ENCODE assay signal across 9 cellular contexts in the genomic region with DNA sequence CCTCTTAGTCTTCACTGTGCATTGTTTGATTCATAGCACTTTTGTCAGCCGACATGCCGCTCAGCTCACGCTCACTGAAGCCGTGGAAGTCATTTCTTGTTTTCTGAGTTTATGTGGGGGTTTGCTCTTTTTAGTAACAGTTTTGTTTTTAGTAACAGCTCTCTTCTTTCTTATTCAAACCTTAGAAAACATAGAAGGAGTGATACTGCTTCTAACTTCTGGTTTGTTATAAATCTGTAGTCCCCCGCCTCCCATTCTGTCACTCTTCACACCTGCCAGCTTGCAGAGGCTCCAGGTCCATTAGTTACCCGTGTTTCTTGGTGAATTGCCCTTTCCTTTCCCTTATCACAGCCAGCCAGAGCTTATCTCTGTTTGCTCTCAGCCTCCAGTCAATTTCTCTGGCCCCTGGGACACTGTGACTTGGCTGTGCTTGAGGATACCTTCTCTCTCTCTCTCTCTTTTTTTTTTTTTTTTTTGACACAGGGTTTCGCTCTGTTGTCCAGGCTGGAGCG. TPM values are rescaled to one million over a fixed set of nuclear protein-coding genes. Genes with fewer than 3 reads are reported as not detected.
DNase-seq lines count a peak whose midpoint lies in the region; ATAC-seq and TF ChIP-seq lines count a peak whose summit lies in the region.
"Had no signal": no experiment of that assay in that cellular context is flagged by ENCODE, and none has a peak within 500 bp of the region (broad histone marks: within the 10 kb centered on the region; RNA-seq: fewer than 3 reads in every experiment).

No MANE protein-coding gene starts in this region.

- H3K4me1 ChIP-seq in neural progenitor cell = no peaks in the 10 kb centered on the region

- no peak overlapping the region for H3K4me3 ChIP-seq in neural progenitor cell

- ATAC-seq in GM19351 (IDR thresholded peaks at IDR 0.05; ENCODE audit: unreplicated experiment) (peak; percentile 87), HG03095 (IDR thresholded peaks at IDR 0.05; ENCODE audit: unreplicated experiment) (peak; percentile 81)

- no peak for DNase-seq in activated CD4-positive, alpha-beta T cell treated with anti-CD3 and anti-CD28 coated beads, Interleukin-2, amount 10 ng/mL, durations not matched to agents 24 days and 14 days
- no peak for DNase-seq in activated CD4-positive, alpha-beta T cell treated with anti-CD3 and anti-CD28 coated beads for 1 hour
- DNase-seq in neural progenitor cell (ENCODE audit: low spot score) = no peak
- no peak for DNase-seq in NCI-H226
- DNase-seq in NK-92 treated with Interleukin-12 subunit alpha and Interleukin-12 subunit beta, amount 100 ng/mL, for 24 hours (lab: John Stamatoyannopoulos, UW) = no peak
- no peak for DNase-seq in HCEC 1CT
- DNase-seq: amygdala had no signal

- H3K36me3 ChIP-seq in neural progenitor cell = no peaks in the 10 kb centered on the region

- no peaks in the 10 kb centered on the region for H3F3A ChIP-seq in neural progenitor cell (ENCODE audit: low read depth)

- H3K27me3 ChIP-seq in neural progenitor cell = no peaks in the 10 kb centered on the region

- no peaks in the 10 kb centered on the region for H3K9me3 ChIP-seq in neural progenitor cell (ENCODE audit: low read depth)

- no peak for TF ChIP-seq CTCF in neural progenitor cell (IDR thresholded peaks at IDR 0.05)

- peaks cover 20% of the 10 kb centered on the region for H3K4me1 Mint-ChIP-seq in activated CD4-positive, alpha-beta T cell treated with anti-CD3 and anti-CD28 coated beads, Interleukin-2, amount 10 ng/mL, durations not matched to agents 24 days and 14 days
- H3K4me1 Mint-ChIP-seq in neural progenitor cell = peaks cover 4% of the 10 kb centered on the region

- H3K4me2 ChIP-seq in neural progenitor cell = no peak overlapping the region

- peak overlapping the region; percentile 64 for H3K27ac Mint-ChIP-seq in activated CD4-positive, alpha-beta T cell treated with anti-CD3 and anti-CD28 coated beads, Interleukin-2, amount 10 ng/mL, durations not matched to agents 24 days and 14 days
- no peak overlapping the region for H3K27ac Mint-ChIP-seq in neural progenitor cell

- no peaks in the 10 kb centered on the region for H3K9me3 Mint-ChIP-seq in activated CD4-positive, alpha-beta T cell treated with anti-CD3 and anti-CD28 coated beads, Interleukin-2, amount 10 ng/mL, durations not matched to agents 24 days and 14 days
- no peaks in the 10 kb centered on the region for H3K9me3 Mint-ChIP-seq in neural progenitor cell

- intact Hi-C loops in activated CD4-positive, alpha-beta T cell treated with anti-CD3 and anti-CD28 coated beads, Interleukin-2, amount 10 ng/mL, durations not matched to agents 24 days and 14 days (cut with micrococcal nuclease) = no loop called here

- H3K79me2 ChIP-seq in neural progenitor cell (ENCODE audit: low read depth) = no peaks in the 10 kb centered on the region

- no peak overlapping the region for H3K9ac ChIP-seq in neural progenitor cell

- peaks cover 6% of the 10 kb centered on the region for H3K27me3 Mint-ChIP-seq in activated CD4-positive, alpha-beta T cell treated with anti-CD3 and anti-CD28 coated beads, Interleukin-2, amount 10 ng/mL, durations not matched to agents 24 days and 14 days
- peaks cover 2% of the 10 kb centered on the region for H3K27me3 Mint-ChIP-seq in neural progenitor cell (ENCODE audit: insufficient read depth, low read depth)

- H3K4me3 Mint-ChIP-seq in activated CD4-positive, alpha-beta T cell treated with anti-CD3 and anti-CD28 coated beads, Interleukin-2, amount 10 ng/mL, durations not matched to agents 24 days and 14 days = no peak overlapping the region
- no peak overlapping the region for H3K4me3 Mint-ChIP-seq in neural progenitor cell

- no peak overlapping the region for H3K27ac ChIP-seq in neural progenitor cell

- H3K36me3 Mint-ChIP-seq in activated CD4-positive, alpha-beta T cell treated with anti-CD3 and anti-CD28 coated beads, Interleukin-2, amount 10 ng/mL, durations not matched to agents 24 days and 14 days (ENCODE audit: low read depth) = no peaks in the 10 kb centered on the region
- no peaks in the 10 kb centered on the region for H3K36me3 Mint-ChIP-seq in neural progenitor cell

- H4K20me1 ChIP-seq in neural progenitor cell (ENCODE audit: low read depth) = no peaks in the 10 kb centered on the region

- peak overlapping the region; percentile 26 for H2AFZ ChIP-seq in neural progenitor cell (replicated peaks)

RNA-seq across cellular contexts. Expression of a gene that starts 50.5 kb away (rescaled TPM):
- 4.6 and 5.3 TPM in 2 replicates for total RNA-seq in activated CD4-positive, alpha-beta T cell treated with anti-CD3 and anti-CD28 coated beads, Interleukin-2, amount 10 ng/mL, durations not matched to agents 24 days and 14 days
- total RNA-seq in neural progenitor cell (ENCODE audit: low replicate concordance) = 1.3 and 3.2 TPM in 2 replicates

RNA-seq across cellular contexts. Expression of a gene that starts 50.7 kb away (rescaled TPM):
- total RNA-seq in activated CD4-positive, alpha-beta T cell treated with anti-CD3 and anti-CD28 coated beads, Interleukin-2, amount 10 ng/mL, durations not matched to agents 24 days and 14 days = 132 and 141 TPM in 2 replicates
- 16.8 and 22.0 TPM in 2 replicates for total RNA-seq in neural progenitor cell (ENCODE audit: low replicate concordance)
